ENCODE assay signal across 22 cellular contexts in genomic region chr4:89009653-89010369, GRCh38.
"Had no signal": no experiment of that assay in that cellular context is flagged by ENCODE, and none has a peak within 500 bp of the region (broad histone marks: within the 10 kb centered on the region; RNA-seq: fewer than 3 reads in every experiment).

No MANE protein-coding gene starts in this region.

- H3K9me3 ChIP-seq: gastrocnemius medialis, prostate gland had no signal

- H3K4me1 ChIP-seq: esophagus squamous epithelium, gastrocnemius medialis, prostate gland, tibial artery had no signal

- FAIRE-seq: astrocyte, colon, islet of Langerhans, urothelium cell line had no signal

- DNase-seq: activated CD4-positive, alpha-beta T cell treated with anti-CD3 and anti-CD28 coated beads for 4 hours; activated CD4-positive, alpha-beta T cell treated with anti-CD3 and anti-CD28 coated beads, Interleukin-2, amount 50 U/mL, for 48 hours; activated CD4-positive, CD25-positive, alpha-beta regulatory T cell; activated naive CD4-positive, alpha-beta T cell treated with Interleukin-2 at 50 U/mL for 16 hours; activated naive CD8-positive, alpha-beta T cell treated with anti-CD3 and anti-CD28 coated beads for 36 hours; activated T-cell treated with anti-CD3 and anti-CD28 coated beads, Interleukin-2, amount 50 U/mL, for 48 hours; dorsolateral prefrontal cortex; effector memory CD8-positive, alpha-beta T cell; esophagus squamous epithelium; gastrocnemius medialis; head of caudate nucleus; natural killer cell; stimulated activated CD4-positive, alpha-beta T cell treated with anti-CD3 and anti-CD28 coated beads, Interleukin-12 subunit alpha, Interleukin-12 subunit beta, amount 100 ng/mL, for 4 hours; stimulated activated CD4-positive, alpha-beta T cell treated with anti-CD3 and anti-CD28 coated beads, Interleukin-4, amount 100 ng/mL, for 4 hours; stimulated activated naive CD8-positive, alpha-beta T cell treated with anti-CD3 and anti-CD28 coated beads, Interleukin-15, amount 100 ng/mL, for 72 hours; T-helper 1 cell; tibial artery had no signal

- H3K36me3 ChIP-seq: gastrocnemius medialis, prostate gland had no signal

- H3K27ac ChIP-seq: dorsolateral prefrontal cortex, esophagus squamous epithelium, gastrocnemius medialis, prostate gland, tibial artery had no signal

- H3K4me3 ChIP-seq: dorsolateral prefrontal cortex, esophagus squamous epithelium, gastrocnemius medialis, prostate gland, tibial artery had no signal

- ATAC-seq: effector memory CD8-positive, alpha-beta T cell; gastrocnemius medialis; natural killer cell; stimulated activated naive CD8-positive, alpha-beta T cell treated with anti-CD3 and anti-CD28 coated beads, Interleukin-15, amount 100 ng/mL, for 72 hours had no signal

- H3K27me3 ChIP-seq: dorsolateral prefrontal cortex, esophagus squamous epithelium, gastrocnemius medialis, tibial artery had no signal
